In genomic region chr11:83292709-83293435, GRCh38 we compare ENCODE assay signal across 8 cellular contexts. TPM values are rescaled to one million over a fixed set of nuclear protein-coding genes. Genes with fewer than 3 reads are reported as not detected.
A peak's percentile ranks its signal among the peaks of the same experiment; 100 is the strongest.
DNase-seq lines count a peak whose midpoint lies in the region; ATAC-seq and TF ChIP-seq lines count a peak whose summit lies in the region.

No MANE protein-coding gene starts in this region.

- H3K4me3 ChIP-seq in ovary = no peak overlapping the region

- no peak for TF ChIP-seq EP300 in ovary (IDR thresholded peaks at IDR 0.05)

- H3K27ac Mint-ChIP-seq in activated T-helper 2 cell treated with anti-CD3 and anti-CD28 coated beads, Interferon-gamma antibody, Interleukin-2, Interleukin-4, amounts not matched to agents 10 μg/mL and 5 μg/mL and 100 μg/mL, durations not matched to agents 14 hours and 24 hours and 36 hours = no peak overlapping the region

- no peaks in the 10 kb centered on the region for H3K9me3 Mint-ChIP-seq in activated T-helper 2 cell treated with anti-CD3 and anti-CD28 coated beads, Interferon-gamma antibody, Interleukin-2, Interleukin-4, amounts not matched to agents 10 μg/mL and 5 μg/mL and 100 μg/mL, durations not matched to agents 14 hours and 24 hours and 36 hours

- DNase-seq in CMK (ENCODE audit: low read depth) = peak; percentile 5
- DNase-seq in NCI-H446 (lab: John Stamatoyannopoulos, UW) = peak; percentile 48 to 70
- DNase-seq in activated T-cell treated with anti-CD3 and anti-CD28 coated beads, Interleukin-2, amount 50 U/mL, for 48 hours = peak; percentile 20 to 21
- peak; percentile 74 for DNase-seq in foreskin melanocyte
- peak in 1 of 5 donors; percentile 25 for DNase-seq in ovary
- DNase-seq in activated T-helper 2 cell treated with anti-CD3 and anti-CD28 coated beads, Interferon-gamma antibody, Interleukin-2, Interleukin-4, amounts not matched to agents 10 μg/mL and 5 μg/mL and 100 μg/mL, durations not matched to agents 14 hours and 24 hours and 36 hours (ENCODE audit: low spot score) = no peak

- intact Hi-C loops in ovary (cut with DNase I) = loop anchor here (5.0 to 10.0 kb wide), 4 partner anchors 432 to 532 kb away; no protein-coding TSS in a partner anchor
- intact Hi-C loops in activated T-helper 2 cell treated with anti-CD3 and anti-CD28 coated beads, Interferon-gamma antibody, Interleukin-2, Interleukin-4, amounts not matched to agents 10 μg/mL and 5 μg/mL and 100 μg/mL, durations not matched to agents 14 hours and 24 hours and 36 hours (cut with micrococcal nuclease) = loop anchor here (1.0 to 2.0 kb wide), 2 partner anchors 431 to 528 kb away; no protein-coding TSS in a partner anchor

- TF ChIP-seq POLR2A in ovary (IDR thresholded peaks at IDR 0.05) = no peak

- ATAC-seq in GM18861 (IDR thresholded peaks at IDR 0.05; ENCODE audit: unreplicated experiment) (peak; percentile 58), HG03103 (IDR thresholded peaks at IDR 0.05; ENCODE audit: low read depth, unreplicated experiment) (peak; percentile 72)

- H3K4me3 Mint-ChIP-seq in activated T-helper 2 cell treated with anti-CD3 and anti-CD28 coated beads, Interferon-gamma antibody, Interleukin-2, Interleukin-4, amounts not matched to agents 10 μg/mL and 5 μg/mL and 100 μg/mL, durations not matched to agents 14 hours and 24 hours and 36 hours (ENCODE audit: low read depth) = no peak overlapping the region

- no peaks in the 10 kb centered on the region for H3K36me3 Mint-ChIP-seq in activated T-helper 2 cell treated with anti-CD3 and anti-CD28 coated beads, Interferon-gamma antibody, Interleukin-2, Interleukin-4, amounts not matched to agents 10 μg/mL and 5 μg/mL and 100 μg/mL, durations not matched to agents 14 hours and 24 hours and 36 hours (ENCODE audit: low read depth)

- H3K27ac ChIP-seq in ovary = no peak overlapping the region

- peaks cover 5% of the 10 kb centered on the region for H3K4me1 Mint-ChIP-seq in activated T-helper 2 cell treated with anti-CD3 and anti-CD28 coated beads, Interferon-gamma antibody, Interleukin-2, Interleukin-4, amounts not matched to agents 10 μg/mL and 5 μg/mL and 100 μg/mL, durations not matched to agents 14 hours and 24 hours and 36 hours (ENCODE audit: low read depth)

- 43 to 49% (median 43%) methylated on average over 7 of the region's 7 CpGs for WGBS in ovary, 3 donors

- H3K27me3 ChIP-seq in ovary = no peaks in the 10 kb centered on the region

- no peaks in the 10 kb centered on the region for H3K36me3 ChIP-seq in ovary

- peak; percentile 8 to 43 (median 22) for TF ChIP-seq CTCF in ovary (IDR thresholded peaks at IDR 0.05)

- no peaks in the 10 kb centered on the region for H3K4me1 ChIP-seq in ovary (ENCODE audit: insufficient read depth)

- peaks cover 18% of the 10 kb centered on the region for H3K27me3 Mint-ChIP-seq in activated T-helper 2 cell treated with anti-CD3 and anti-CD28 coated beads, Interferon-gamma antibody, Interleukin-2, Interleukin-4, amounts not matched to agents 10 μg/mL and 5 μg/mL and 100 μg/mL, durations not matched to agents 14 hours and 24 hours and 36 hours (ENCODE audit: low read depth)

- H3K9me3 ChIP-seq in ovary = no peaks in the 10 kb centered on the region

RNA-seq across cellular contexts. Expression of gene CCDC90B, which starts 6.7 kb away (rescaled TPM):
- total RNA-seq in ovary = 10 to 100 TPM; 23.0 to 50.2 (median 35.9) TPM
- polyA plus RNA-seq in ovary = 10 to 100 TPM; 33.2 to 68.0 TPM
- 25.4 and 27.2 TPM in 2 replicates for total RNA-seq in activated T-helper 2 cell treated with anti-CD3 and anti-CD28 coated beads, Interferon-gamma antibody, Interleukin-2, Interleukin-4, amounts not matched to agents 10 μg/mL and 5 μg/mL and 100 μg/mL, durations not matched to agents 14 hours and 24 hours and 36 hours
